In the genomic region with DNA sequence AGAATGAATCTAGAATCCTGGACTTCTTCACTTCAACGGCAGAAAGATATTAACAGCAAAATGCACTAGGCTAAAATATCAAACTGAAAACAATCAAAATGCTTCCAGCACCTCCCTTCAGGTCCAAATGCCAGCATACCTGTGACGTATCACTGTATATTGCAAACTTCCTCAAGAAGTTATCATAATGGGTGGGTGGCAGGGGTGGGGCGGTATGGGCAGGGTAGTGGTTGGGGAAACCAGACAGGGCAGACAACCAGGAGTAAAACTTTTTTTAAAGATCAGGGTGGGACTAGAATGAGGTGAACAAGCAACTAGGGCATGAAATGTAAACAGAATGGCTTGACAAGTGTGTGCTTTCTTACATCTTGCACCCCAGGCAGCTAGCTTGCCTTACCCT, we compare ENCODE assay signal across 28 cellular contexts.
"Had no signal": no experiment of that assay in that cellular context is flagged by ENCODE, and none has a peak within 500 bp of the region (broad histone marks: within the 10 kb centered on the region; RNA-seq: fewer than 3 reads in every experiment).

No MANE protein-coding gene starts in this region.

- H3K27ac ChIP-seq: ascending aorta, cardiac muscle cell, VCaP had no signal

- H3K9me3 ChIP-seq: ascending aorta had no signal

- H3K36me3 ChIP-seq: ascending aorta, cardiac muscle cell had no signal

- H3K27me3 ChIP-seq: ascending aorta, cardiac muscle cell had no signal

- DNase-seq: activated B cell treated with CpG ODN at 0.5 μM for 24 hours; activated CD4-positive, alpha-beta memory T cell treated with anti-CD3 and anti-CD28 coated beads, Interleukin-2, amount 10 ng/mL, durations not matched to agents 7 days and 5 days; activated CD4-positive, alpha-beta T cell treated with anti-CD3 and anti-CD28 coated beads for 4 hours; activated CD4-positive, alpha-beta T cell treated with anti-CD3 and anti-CD28 coated beads, Interleukin-2, amount 10 ng/mL, durations not matched to agents 24 days and 14 days; activated CD4-positive, alpha-beta T cell treated with anti-CD3 and anti-CD28 coated beads, Interleukin-2, amount 50 U/mL, for 48 hours; activated CD4-positive, CD25-positive, alpha-beta regulatory T cell treated with anti-CD3 and anti-CD28 coated beads, Interleukin-2, amount 50 U/mL, for 72 hours; activated CD8-positive, alpha-beta memory T cell treated with anti-CD3 and anti-CD28 coated beads for 24 hours; activated CD8-positive, alpha-beta memory T cell treated with anti-CD3 and anti-CD28 coated beads, Interleukin-2, amount 10 ng/mL, durations not matched to agents 7 days and 5 days; activated CD8-positive, alpha-beta memory T cell treated with anti-CD3 and anti-CD28 coated beads, Interleukin-2, amount 50 U/mL, for 48 hours; activated CD8-positive, alpha-beta T cell treated with anti-CD3 and anti-CD28 coated beads, Interleukin-2, amount 10 ng/mL, durations not matched to agents 7 days and 5 days; activated effector memory CD4-positive, alpha-beta T cell treated with Interleukin-2 at 50 U/mL for 16 hours; activated gamma-delta T cell; activated naive CD4-positive, alpha-beta T cell treated with anti-CD3 and anti-CD28 coated beads, Interleukin-2, amount 10 ng/mL, durations not matched to agents 7 days and 5 days; activated naive CD4-positive, alpha-beta T cell treated with Interleukin-2 at 50 U/mL for 16 hours; activated naive CD8-positive, alpha-beta T cell treated with anti-CD3 and anti-CD28 coated beads, Interleukin-2, amount 10 ng/mL, durations not matched to agents 7 days and 5 days; activated naive CD8-positive, alpha-beta T cell treated with anti-CD3 and anti-CD28 coated beads, Interleukin-2, amount 50 U/mL, for 24 hours; activated T-cell treated with anti-CD3 and anti-CD28 coated beads, Interleukin-2, amount 50 U/mL, for 24 hours; activated T-cell treated with anti-CD3 and anti-CD28 coated beads, Interleukin-2, amount 50 U/mL, for 48 hours; amygdala; anterior cingulate cortex; caudate nucleus; SW 1271; T-helper 1 cell; T-helper 2 cell; T-helper 9 cell had no signal

- H3K4me3 ChIP-seq: ascending aorta, cardiac muscle cell had no signal

- ATAC-seq: activated CD8-positive, alpha-beta memory T cell treated with anti-CD3 and anti-CD28 coated beads, Interleukin-2, amount 10 ng/mL, durations not matched to agents 7 days and 5 days; activated CD8-positive, alpha-beta T cell treated with anti-CD3 and anti-CD28 coated beads, Interleukin-2, amount 10 ng/mL, durations not matched to agents 7 days and 5 days; activated naive CD8-positive, alpha-beta T cell treated with anti-CD3 and anti-CD28 coated beads, Interleukin-2, amount 50 U/mL, for 24 hours had no signal

- H3K4me1 ChIP-seq: ascending aorta had no signal
